In genomic region chr3:96700322-96701315, GRCh38 we compare ENCODE assay signal across 16 cellular contexts.
DNase-seq lines count a peak whose midpoint lies in the region; ATAC-seq and TF ChIP-seq lines count a peak whose summit lies in the region.
"Had no signal": no experiment of that assay in that cellular context is flagged by ENCODE, and none has a peak within 500 bp of the region (broad histone marks: within the 10 kb centered on the region; RNA-seq: fewer than 3 reads in every experiment).

No MANE protein-coding gene starts in this region.

- no peak overlapping the region for H4K8ac ChIP-seq in H9 (replicated peaks; ENCODE audit: insufficient read length, low read depth, low read length)

- no peak overlapping the region for H3K27ac ChIP-seq in 22Rv1
- no peak overlapping the region for H3K27ac ChIP-seq in H9 (ENCODE audit: insufficient read length, low read depth, low read length)
- H3K27ac ChIP-seq in RWPE2 (ENCODE audit: poor library complexity, severe bottlenecking) = no peak overlapping the region
- no peak overlapping the region for H3K27ac ChIP-seq in iPS DF 6.9 (ENCODE audit: low read length)
- H3K27ac ChIP-seq: ascending aorta, thyroid gland had no signal

- peaks cover 0 to 5% (median 4%) of the 10 kb centered on the region in 3 experiments; a peak in 3 of 7 replicates for H3K36me3 Mint-ChIP-seq in H9 (ENCODE audit: insufficient read depth in 1 of 3, low read depth in 3 of 3)
- H3K36me3 Mint-ChIP-seq: memory B cell had no signal

- no peak overlapping the region for H3K4me2 ChIP-seq in H9 (ENCODE audit: insufficient read depth, insufficient read length, low read length)

- H3K18ac ChIP-seq in H9 (ENCODE audit: insufficient read length, low read depth, low read length) = no peak overlapping the region

- H4K20me1 ChIP-seq in H9 (ENCODE audit: control insufficient read depth, insufficient read depth, insufficient read length) = no peaks in the 10 kb centered on the region

- no peaks in the 10 kb centered on the region for H3K27me3 Mint-ChIP-seq in H9 (ENCODE audit: low read depth)
- H3K27me3 Mint-ChIP-seq: memory B cell had no signal

- no peak overlapping the region for H2BK120ac ChIP-seq in H9 (ENCODE audit: low read depth, low read length, poor library complexity, severe bottlenecking)

- no peak overlapping the region for H4K5ac ChIP-seq in H9 (ENCODE audit: insufficient read length, low read depth, low read length)

- no peak overlapping the region for H2BK12ac ChIP-seq in H9 (ENCODE audit: insufficient read length, low read depth, low read length)

- H3K4ac ChIP-seq in H9 (ENCODE audit: low read depth, low read length) = no peak overlapping the region

- no peak overlapping the region; a peak in 1 of 5 replicates for H3K4me3 Mint-ChIP-seq in H9
- H3K4me3 Mint-ChIP-seq: memory B cell had no signal

- TF ChIP-seq CTCF in 22Rv1 (IDR thresholded peaks at IDR 0.05) = peak; percentile 22
- TF ChIP-seq CTCF in H9 (conservative IDR thresholded peaks at IDR 0.05) = peak; percentile 76
- TF ChIP-seq CTCF in RWPE2 (IDR thresholded peaks at IDR 0.05; ENCODE audit: poor library complexity, severe bottlenecking) = peak; percentile 15

- no peaks in the 10 kb centered on the region for H3K4me1 ChIP-seq in H9 (ENCODE audit: insufficient read depth, low read length)
- H3K4me1 ChIP-seq in RWPE2 (ENCODE audit: insufficient read depth, poor library complexity, severe bottlenecking) = peaks cover 8% of the 10 kb centered on the region
- no peaks in the 10 kb centered on the region for H3K4me1 ChIP-seq in iPS DF 6.9 (ENCODE audit: control insufficient read depth, insufficient read depth, low read length)
- H3K4me1 ChIP-seq: ascending aorta, thyroid gland had no signal

- no peak overlapping the region for H2BK20ac ChIP-seq in H9 (ENCODE audit: low read depth, low read length, poor library complexity, severe bottlenecking)

- H2BK5ac ChIP-seq in H9 (ENCODE audit: insufficient read length, low read length) = no peak overlapping the region

- no peaks in the 10 kb centered on the region for H3K79me2 ChIP-seq in H9 (ENCODE audit: insufficient read depth, low read length)

- H3K9ac ChIP-seq in H9 (ENCODE audit: extremely low read depth, insufficient read length, low read length) = no peak overlapping the region

- ATAC-seq in RWPE2 (ENCODE audit: low read depth) = no peak
- no peak for ATAC-seq in GM18873 (IDR thresholded peaks at IDR 0.05; ENCODE audit: low FRiP score, unreplicated experiment)

- no peak overlapping the region for H3T11ph ChIP-seq in H9 (ENCODE audit: low read length)

- peak overlapping the region in 1 of 3 experiments; percentile 53; a peak in 1 of 7 replicates for H3K27ac Mint-ChIP-seq in H9
- H3K27ac Mint-ChIP-seq: memory B cell had no signal

- peaks cover 0 to 5% of the 10 kb centered on the region in 2 experiments; a peak in 2 of 5 replicates for H3K9me3 Mint-ChIP-seq in H9

- H3K4me3 ChIP-seq in RWPE2 (ENCODE audit: severe bottlenecking) (no peak overlapping the region), iPS DF 6.9 (ENCODE audit: low read length) (no peak overlapping the region)
- H3K4me3 ChIP-seq: ascending aorta, thyroid gland had no signal

- H3K9me3 ChIP-seq in H9 (ENCODE audit: control insufficient read depth, low read depth, low read length) (no peaks in the 10 kb centered on the region), RWPE2 (ENCODE audit: severe bottlenecking) (no peaks in the 10 kb centered on the region), iPS DF 6.9 (ENCODE audit: control insufficient read depth, insufficient read depth, low read length) (no peaks in the 10 kb centered on the region)
- H3K9me3 ChIP-seq: ascending aorta, thyroid gland had no signal

- peak overlapping the region; percentile 91 for H2AFZ ChIP-seq in H9 (ENCODE audit: low read length)

- H3K14ac ChIP-seq in H9 (ENCODE audit: insufficient read depth, low read length) = no peak overlapping the region

- DNase-seq in H9 (peak; percentile 38), RWPE2 (ENCODE audit: low spot score) (no peak), iPS DF 6.9 (ENCODE audit: low read depth, low spot score) (peak; percentile 18), ureter (ENCODE audit: low spot score) (no peak), COR-L47 (lab: John Stamatoyannopoulos, UW) (no peak)
- no peak for DNase-seq in effector CD8-positive, alpha-beta T cell (lab: John Stamatoyannopoulos, UW)
- DNase-seq: DMS153; GOT3; NCI-H1048; NCI-H2171; stimulated activated CD4-positive, alpha-beta T cell treated with anti-CD3 and anti-CD28 coated beads, Interleukin-4, amount 100 ng/mL, for 24 hours; thyroid gland had no signal

- no CpG with 5 or more reads among the region's 5 CpGs for WGBS in H9 (ENCODE audit: extremely low coverage, insufficient read length, low lambda C conversion rate)
- WGBS in iPS DF 6.9 (ENCODE audit: insufficient coverage, insufficient read length) = no CpG with 5 or more reads among the region's 5 CpGs

- H3K27me3 ChIP-seq in H9 (ENCODE audit: insufficient read depth, low read length) (no peaks in the 10 kb centered on the region), RWPE2 (ENCODE audit: insufficient read depth, poor library complexity, severe bottlenecking) (no peaks in the 10 kb centered on the region), iPS DF 6.9 (ENCODE audit: control insufficient read depth, insufficient read depth, low read length) (no peaks in the 10 kb centered on the region)
- H3K27me3 ChIP-seq: ascending aorta, thyroid gland had no signal

- H4K91ac ChIP-seq in H9 (ENCODE audit: insufficient read length, low read depth, low read length) = no peak overlapping the region

- no peaks in the 10 kb centered on the region for H3K79me1 ChIP-seq in H9 (ENCODE audit: insufficient read depth, low read depth, low read length, poor library complexity, severe bottlenecking)

- no peak overlapping the region for H3K23ac ChIP-seq in H9 (ENCODE audit: insufficient read length, low read depth, low read length)

- no peak overlapping the region for H2AK5ac ChIP-seq in H9 (ENCODE audit: insufficient read length, low read length)

- H2BK15ac ChIP-seq in H9 (ENCODE audit: low read depth, low read length) = no peak overlapping the region

- H3K36me3 ChIP-seq in RWPE2 (ENCODE audit: low read depth) (no peaks in the 10 kb centered on the region), iPS DF 6.9 (ENCODE audit: control insufficient read depth, insufficient read depth, low read length) (no peaks in the 10 kb centered on the region)
- H3K36me3 ChIP-seq: ascending aorta, thyroid gland had no signal

- H3K4me1 Mint-ChIP-seq in H9 = peaks cover 3% of the 10 kb centered on the region in 2 experiments; a peak in 2 of 4 replicates
- H3K4me1 Mint-ChIP-seq: memory B cell had no signal

- H3K23me2 ChIP-seq in H9 (ENCODE audit: insufficient read length, low read depth, low read length, poor library complexity, severe bottlenecking) = no peaks in the 10 kb centered on the region

- H3K56ac ChIP-seq in H9 (ENCODE audit: insufficient read length, low read depth, low read length) = no peak overlapping the region

Comparison
In these comparisons a context has a peak if more than half of its experiments do, and no peak if none do; other contexts are left out.
1. CTCF ChIP-seq: peak in every context shown above with its lines; median percentile 76 in H9; 22 in 22Rv1; 15 in RWPE2.
2. DNase-seq: peak in H9 (single experiment) and iPS DF 6.9 (single experiment); none in RWPE2 (single experiment), ureter (single experiment), effector CD8-positive, alpha-beta T cell (single experiment) and COR-L47 (single experiment).